In the genomic region with DNA sequence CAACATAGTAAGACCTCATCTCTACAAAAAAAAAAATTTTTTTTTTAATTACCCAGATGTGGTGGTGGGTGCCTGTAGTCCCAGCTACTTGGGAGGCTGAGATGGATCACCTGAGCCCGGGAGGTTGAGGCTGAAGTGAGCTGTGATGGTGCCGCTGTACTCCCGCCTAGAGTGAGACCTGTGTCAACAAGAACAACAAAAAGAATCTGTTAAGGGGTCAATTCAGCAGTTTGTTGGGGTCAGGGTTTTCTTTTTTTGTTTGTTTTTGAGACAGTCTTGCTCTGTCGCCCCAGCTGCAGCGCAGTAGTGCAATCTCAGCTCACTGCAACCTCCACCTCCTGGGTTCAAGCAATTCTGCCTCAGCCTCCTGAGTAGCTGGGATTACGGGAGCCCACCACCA, we compare ENCODE assay signal across 3 cellular contexts. TPM values are rescaled to one million over a fixed set of nuclear protein-coding genes. Genes with fewer than 3 reads are reported as not detected.
"Had no signal": no experiment of that assay in that cellular context is flagged by ENCODE, and none has a peak within 500 bp of the region (broad histone marks: within the 10 kb centered on the region; RNA-seq: fewer than 3 reads in every experiment).

No MANE protein-coding gene starts in this region.

RNA-seq across cellular contexts. Expression of gene RHBDL3, which starts 54.4 kb away (rescaled TPM):
- total RNA-seq: ascending aorta, bronchial epithelial cell had no signal
- polyA plus RNA-seq: cardiac muscle cell had no signal
